Comparison of ENCODE assay signal across 19 cellular contexts in genomic region chr17:67765623-67766022, GRCh38. TPM values are rescaled to one million over a fixed set of nuclear protein-coding genes. Genes with fewer than 3 reads are reported as not detected.
DNase-seq lines count a peak whose midpoint lies in the region; ATAC-seq, FAIRE-seq and TF ChIP-seq lines count a peak whose summit lies in the region.
"Had no signal": no experiment of that assay in that cellular context is flagged by ENCODE, and none has a peak within 500 bp of the region (broad histone marks: within the 10 kb centered on the region; RNA-seq: fewer than 3 reads in every experiment).

No MANE protein-coding gene starts in this region.

- DNase-seq in HCT116 (ENCODE audit: low read depth, low spot score) (no peak), K562 (ENCODE audit: extremely low read depth in 1 of 4, low spot score in 3 of 4) (peak; percentile 42 to 72 (median 60)), osteoblast (ENCODE audit: insufficient read length, low spot score, missing footprints) (peak; percentile 22), hypothalamus (lab: John Stamatoyannopoulos, UW) (no peak), amygdala (lab: John Stamatoyannopoulos, UW) (no peak)
- DNase-seq: CD4-positive, CD25-positive, alpha-beta regulatory T cell; EL; H7; HFFc6; Kasumi-1; MG63; NCI-H1092; NCI-H1436 treated with DMSO at 0.1 percent for 48 hours; NCI-H1930; NCI-H2227 treated with DMSO at 0.1 percent for 48 hours; NCI-H510A; Peyer's patch had no signal

- 54% methylated on average over 2 of the region's 2 CpGs for whole genome bisulfite sequencing in K562 (ENCODE audit: insufficient coverage, low coverage, missing lambda C conversion rate)

- CTCF ChIA-PET in HCT116 (lab: Charles Lee) (no interaction called here), K562 (lab: Yijun Ruan, JAX; ENCODE audit: low intra/inter-chr PET ratio) (no interaction called here)

- ATAC-seq in HCT116 (peak; percentile 48), K562 (peak; percentile 84), GM18909 (IDR thresholded peaks at IDR 0.05; ENCODE audit: poor library complexity, unreplicated experiment) (no peak)

- TF ChIP-seq EP300 in K562 (IDR thresholded peaks at IDR 0.05; ENCODE audit: low read length), result no peak

- H3K4me2 ChIP-seq in HCT116 (ENCODE audit: low read length) (peak overlapping the region; percentile 13; the same call in 1 of the 2 replicates), Loucy (ENCODE audit: low read depth, low read length, poor library complexity, severe bottlenecking) (no peak overlapping the region), K562 (ENCODE audit: insufficient read depth, low read length) (peak overlapping the region; percentile 43; the same call in 1 of the 2 replicates), osteoblast (ENCODE audit: insufficient read depth, low read length) (no peak overlapping the region)

- no peaks in the 10 kb centered on the region for H4K20me1 ChIP-seq in HCT116 (ENCODE audit: insufficient read depth)
- H4K20me1 ChIP-seq in Loucy (ENCODE audit: insufficient read depth, low read length, poor library complexity, severe bottlenecking), result no peaks in the 10 kb centered on the region
- H4K20me1 ChIP-seq in K562 (replicated peaks; ENCODE audit: control insufficient read depth, insufficient read depth, low read length), result no peaks in the 10 kb centered on the region
- no peaks in the 10 kb centered on the region for H4K20me1 ChIP-seq in osteoblast (ENCODE audit: insufficient read depth, low read length)

- no TSS peak for BruUV-seq in HCT116 (replicated peaks; lab: Mats Ljungman, UMichigan)
- BruUV-seq in K562 (replicated peaks; lab: Mats Ljungman, UMichigan), result no TSS peak

- POLR2A ChIA-PET in HCT116 (lab: Charles Lee) (no interaction called here), K562 (lab: Yijun Ruan, JAX) (interaction anchor here (0.7 to 1.5 kb wide), 4 partner anchors 11 to 633 kb away, joined by 3 to 6 read pairs (median 3); no protein-coding TSS in a partner anchor)

- no peak overlapping the region for H3K9ac ChIP-seq in HCT116 (ENCODE audit: low read length)
- no peak overlapping the region for H3K9ac ChIP-seq in Loucy (ENCODE audit: low read depth, low read length, poor library complexity, severe bottlenecking)
- H3K9ac ChIP-seq in K562 (ENCODE audit: insufficient read depth in 1 of 2, low read depth in 2 of 2, low read length in 2 of 2), result no peak overlapping the region

- H3K27ac ChIP-seq in HCT116 (ENCODE audit: low read depth, low read length) (no peak overlapping the region), K562 (ENCODE audit: extremely low read depth, low read depth, low read length) (peak overlapping the region; percentile 39; the same call in 1 of the 3 replicates), osteoblast (ENCODE audit: low read depth, low read length) (no peak overlapping the region)
- H3K27ac ChIP-seq: Peyer's patch had no signal

- H3K9me3 ChIP-seq in HCT116 (ENCODE audit: control insufficient read depth in 1 of 2, insufficient read depth in 1 of 2, low read depth in 1 of 2, low read length in 2 of 2), result no peaks in the 10 kb centered on the region
- H3K9me3 ChIP-seq in Loucy (ENCODE audit: insufficient read depth, low read depth, low read length), result no peaks in the 10 kb centered on the region
- H3K9me3 ChIP-seq in K562 (replicated peaks; ENCODE audit: control insufficient read depth, insufficient read depth, low read depth, low read length), result no peaks in the 10 kb centered on the region
- H3K9me3 ChIP-seq in osteoblast (ENCODE audit: low read depth, low read length), result no peaks in the 10 kb centered on the region
- H3K9me3 ChIP-seq: MG63, Peyer's patch had no signal

- TF ChIP-seq CTCF in HCT116 (IDR thresholded peaks at IDR 0.05 in 2 of 3, conservative IDR thresholded peaks at IDR 0.05 in 1 of 3; ENCODE audit: borderline replicate concordance in 1 of 3, insufficient read depth in 1 of 3, low read depth in 2 of 3, low read length in 2 of 3) (no peak), Loucy (conservative IDR thresholded peaks at IDR 0.05; ENCODE audit: low read length) (no peak), K562 (IDR thresholded peaks at IDR 0.05 in 2 of 3, conservative IDR thresholded peaks at IDR 0.05 in 1 of 3; ENCODE audit: insufficient read depth in 2 of 3, low read depth in 1 of 3, low read length in 3 of 3) (no peak), osteoblast (IDR thresholded peaks at IDR 0.05; ENCODE audit: extremely low read depth, low read depth, low read length) (no peak)

- in situ Hi-C loops in K562 (cut with MboI), result no loop called here

- H3K27me3 ChIP-seq in HCT116 (ENCODE audit: insufficient read depth, low read length) (no peaks in the 10 kb centered on the region), Loucy (ENCODE audit: insufficient read depth, low read length, poor library complexity, severe bottlenecking) (no peaks in the 10 kb centered on the region), K562 (ENCODE audit: control insufficient read depth in 2 of 2, insufficient read depth in 2 of 2, low read length in 2 of 2) (no peaks in the 10 kb centered on the region), osteoblast (ENCODE audit: insufficient read depth, low read length) (no peaks in the 10 kb centered on the region)
- H3K27me3 ChIP-seq: MG63, Peyer's patch had no signal

- no peak overlapping the region for H3K4me3 ChIP-seq in HCT116 (replicated peaks in 1 of 2; ENCODE audit: low read depth in 1 of 2, low read length in 2 of 2)
- no peak overlapping the region for H3K4me3 ChIP-seq in Loucy (ENCODE audit: low read length, poor library complexity, severe bottlenecking)
- H3K4me3 ChIP-seq in K562, result no peak overlapping the region
- no peak overlapping the region for H3K4me3 ChIP-seq in osteoblast (ENCODE audit: insufficient read depth, low read length)
- H3K4me3 ChIP-seq: MG63, Peyer's patch had no signal

- H3K4me1 ChIP-seq in HCT116 (ENCODE audit: control insufficient read depth in 1 of 2, insufficient read depth in 2 of 2, low read length in 2 of 2) (peaks cover 10 to 25% of the 10 kb centered on the region in 2 experiments), Loucy (ENCODE audit: insufficient read depth, low read length, poor library complexity, severe bottlenecking) (peaks cover 6% of the 10 kb centered on the region), K562 (replicated peaks in 1 of 2; ENCODE audit: control insufficient read depth in 2 of 2, insufficient read depth in 2 of 2, low read length in 2 of 2) (peaks cover 4 to 6% of the 10 kb centered on the region in 2 experiments; a peak in 3 of 5 replicates), osteoblast (ENCODE audit: insufficient read depth, low read length) (no peaks in the 10 kb centered on the region)
- H3K4me1 ChIP-seq: Peyer's patch had no signal

- H3F3A ChIP-seq in Loucy (ENCODE audit: low read depth), result no peaks in the 10 kb centered on the region

- H3K79me2 ChIP-seq in HCT116 (ENCODE audit: insufficient read depth, low read length), result no peaks in the 10 kb centered on the region
- no peaks in the 10 kb centered on the region for H3K79me2 ChIP-seq in Loucy (ENCODE audit: insufficient read depth, low read length)
- H3K79me2 ChIP-seq in K562 (ENCODE audit: control insufficient read depth, insufficient read depth, low read length), result no peaks in the 10 kb centered on the region
- H3K79me2 ChIP-seq in osteoblast (ENCODE audit: insufficient read depth, low read length), result no peaks in the 10 kb centered on the region

- H2AFZ ChIP-seq in HCT116 (ENCODE audit: low read depth, low read length, poor library complexity, severe bottlenecking) (no peak overlapping the region), Loucy (ENCODE audit: low read length) (peak overlapping the region; percentile 36; the same call in 1 of the 2 replicates), K562 (ENCODE audit: low read depth, low read length) (peak overlapping the region; percentile 89), osteoblast (ENCODE audit: low read length) (no peak overlapping the region)

- no peak for TF ChIP-seq POLR2A in HCT116 (IDR thresholded peaks at IDR 0.05; ENCODE audit: borderline replicate concordance, extremely low read depth, insufficient read depth, insufficient read length)
- TF ChIP-seq POLR2A in K562 (conservative IDR thresholded peaks at IDR 0.05), result no peak

- RAD21 ChIA-PET in HCT116 (lab: Charles Lee; ENCODE audit: low non-redundant PET in 1 of 2, low total read pairs in 2 of 2, uncharacterized antibody in 2 of 2, unreplicated experiment in 2 of 2), result no interaction called here

- intact Hi-C loops in HCT116 (cut with micrococcal nuclease) (no loop called here), K562 (cut with micrococcal nuclease) (no loop called here)

- FAIRE-seq in K562 (lab: Jason Lieb, UNC), result peak; percentile 79

- no peaks in the 10 kb centered on the region for H3K9me1 ChIP-seq in K562 (ENCODE audit: control insufficient read depth, insufficient read depth, low read length)

- no peak for TF ChIP-seq RAD21 in HCT116 (IDR thresholded peaks at IDR 0.05; ENCODE audit: low read depth)
- no peak for TF ChIP-seq RAD21 in K562 (CRISPR knock-in tag; conservative IDR thresholded peaks at IDR 0.05 in 1 of 2, IDR thresholded peaks at IDR 0.05 in 1 of 2)

- no peaks in the 10 kb centered on the region for H3K9me2 ChIP-seq in HCT116 (ENCODE audit: insufficient read depth)
- no peaks in the 10 kb centered on the region for H3K9me2 ChIP-seq in Loucy (replicated peaks; ENCODE audit: low read depth, low read length)

- H3K36me3 ChIP-seq in HCT116 (ENCODE audit: control insufficient read depth in 1 of 2, insufficient read depth in 2 of 2, low read length in 2 of 2) (no peaks in the 10 kb centered on the region), Loucy (ENCODE audit: insufficient read depth, low read length) (no peaks in the 10 kb centered on the region), K562 (ENCODE audit: control insufficient read depth, insufficient read depth, low read length) (no peaks in the 10 kb centered on the region), osteoblast (ENCODE audit: insufficient read depth, low read length) (no peaks in the 10 kb centered on the region)
- H3K36me3 ChIP-seq: MG63, Peyer's patch had no signal

RNA-seq across cellular contexts. Expression of gene NOL11, which starts 47.9 kb away (rescaled TPM):
- 118 TPM for total RNA-seq in HCT116 (2021; ENCODE audit: unreplicated experiment)
- polyA plus RNA-seq in HCT116 (2012), result 30.2 and 46.9 TPM in 2 replicates
- total RNA-seq in K562 (2011; cell fraction: chromatin; rRNA removed; ENCODE audit: low replicate concordance), result 110 and 219 TPM in 2 replicates
- total RNA-seq in K562 (2011; cell fraction: nucleolus; rRNA removed), result 45.7 and 68.9 TPM in 2 replicates
- 71.0 and 71.3 TPM in 2 replicates for total RNA-seq in K562 (2011; cell fraction: nucleoplasm; rRNA removed)
- 61.1 and 67.6 TPM in 2 replicates for total RNA-seq in K562 (2014; rRNA removed)
- total RNA-seq in K562 (2014; rRNA removed; fragmentation: Illumina TruSeq; extraction: Trizol), result 129 and 143 TPM in 2 replicates
- 113 and 129 TPM in 2 replicates for total RNA-seq in K562 (2015; rRNA removed; fragmentation: Illumina TruSeq; extraction: Trizol)
- total RNA-seq in K562 (2021), result 88.7 and 98.9 TPM in 2 replicates
- 87.8 and 121 TPM in 2 replicates for polyA plus RNA-seq in K562 (2011; rRNA removed)
- polyA plus RNA-seq in K562 (2011; cell fraction: cytosol; rRNA removed), result 21.3 and 32.5 TPM in 2 replicates
- 42.5 and 60.9 TPM in 2 replicates for polyA plus RNA-seq in K562 (2011; cell fraction: nucleus; rRNA removed)
- 46.1 and 72.4 TPM in 2 replicates for polyA plus RNA-seq in K562 (2012)
- 87.1 and 107 TPM in 2 replicates for polyA plus RNA-seq in K562 (2014; fragmentation: Illumina TruSeq; extraction: Trizol)
- 100 to 1,000 TPM; 130 to 175 TPM for polyA plus RNA-seq in K562 (2014; fragmentation: Nextera tagmentation; extraction: Ambion mirVana)
- polyA plus RNA-seq in K562 (2014; rRNA removed), result 72.2 and 75.6 TPM in 2 replicates
- 121 and 123 TPM in 2 replicates for polyA minus RNA-seq in K562 (2011; rRNA and poly(A)+ RNA removed)
- polyA minus RNA-seq in K562 (2011; cell fraction: cytosol; rRNA and poly(A)+ RNA removed), result 129 and 148 TPM in 2 replicates
- polyA minus RNA-seq in K562 (2011; cell fraction: nucleus; rRNA and poly(A)+ RNA removed), result 51.0 and 77.2 TPM in 2 replicates
- 29.0 and 32.1 TPM in 2 replicates for total RNA-seq in osteoblast

RNA-seq across cellular contexts. Expression of gene BPTF, which starts 59.7 kb away (rescaled TPM):
- total RNA-seq in HCT116 (2021; ENCODE audit: unreplicated experiment) (114 TPM), K562 (2014; rRNA removed) (21.8 and 26.7 TPM in 2 replicates), K562 (2014; rRNA removed; fragmentation: Illumina TruSeq; extraction: Trizol) (37.8 TPM in 2 replicates), K562 (2015; rRNA removed; fragmentation: Illumina TruSeq; extraction: Trizol) (41.6 and 43.7 TPM in 2 replicates), K562 (2021) (42.1 and 52.1 TPM in 2 replicates), osteoblast (59.2 and 59.7 TPM in 2 replicates)
- 54.3 and 59.9 TPM in 2 replicates for polyA plus RNA-seq in HCT116 (2012)
- total RNA-seq in K562 (2011; cell fraction: chromatin; rRNA removed; ENCODE audit: low replicate concordance), result 100 and 315 TPM in 2 replicates
- 41.5 and 54.1 TPM in 2 replicates for total RNA-seq in K562 (2011; cell fraction: nucleolus; rRNA removed)
- total RNA-seq in K562 (2011; cell fraction: nucleoplasm; rRNA removed), result 81.4 and 104 TPM in 2 replicates
- polyA plus RNA-seq in K562 (2011; rRNA removed) (26.9 and 34.7 TPM in 2 replicates), K562 (2014; fragmentation: Illumina TruSeq; extraction: Trizol) (39.4 and 45.7 TPM in 2 replicates), K562 (2014; fragmentation: Nextera tagmentation; extraction: Ambion mirVana) (10 to 100 TPM; 12.5 to 25.3 TPM), K562 (2014; rRNA removed) (16.6 and 20.5 TPM in 2 replicates)
- 20.2 and 24.6 TPM in 2 replicates for polyA plus RNA-seq in K562 (2011; cell fraction: cytosol; rRNA removed)
- 46.2 and 52.3 TPM in 2 replicates for polyA plus RNA-seq in K562 (2011; cell fraction: nucleus; rRNA removed)
- 35.9 and 38.8 TPM in 2 replicates for polyA plus RNA-seq in K562 (2012)
- polyA minus RNA-seq in K562 (2011; rRNA and poly(A)+ RNA removed), result 112 and 118 TPM in 2 replicates
- polyA minus RNA-seq in K562 (2011; cell fraction: cytosol; rRNA and poly(A)+ RNA removed), result 36.4 and 37.0 TPM in 2 replicates
- polyA minus RNA-seq in K562 (2011; cell fraction: nucleus; rRNA and poly(A)+ RNA removed), result 30.4 and 53.4 TPM in 2 replicates

Comparison
In these comparisons a context has a peak if more than half of its experiments do, and no peak if none do; other contexts are left out.
1. DNase-seq: peak in K562 (4 of 4) and osteoblast (single experiment); none in HCT116 (single experiment), hypothalamus (0 of 51) and amygdala (0 of 56).
2. H2AFZ ChIP-seq: peak in Loucy (single experiment) and K562 (single experiment); none in HCT116 (single experiment) and osteoblast (single experiment).
3. H3K4me2 ChIP-seq: peak in HCT116 (single experiment) and K562 (single experiment); none in Loucy (single experiment) and osteoblast (single experiment).